7 cellular contexts compared by ENCODE assay signal in genomic region chr22:47361247-47361646, GRCh38.
"Had no signal": no experiment of that assay in that cellular context is flagged by ENCODE, and none has a peak within 500 bp of the region (broad histone marks: within the 10 kb centered on the region; RNA-seq: fewer than 3 reads in every experiment).

No MANE protein-coding gene starts in this region.

- H3K4me2 ChIP-seq: KMS-11 had no signal

- H3K4me1 Mint-ChIP-seq: IgD-negative memory B cell had no signal

- DNase-seq: KBM-7, KG1 had no signal

- H3K27ac ChIP-seq: HL-60, KMS-11 had no signal

- H3K4me3 ChIP-seq: K562 had no signal

- ATAC-seq: K562 had no signal

- FAIRE-seq: HTR-8/SVneo, K562 had no signal

- H3K4me3 Mint-ChIP-seq: IgD-negative memory B cell had no signal

- H3K9ac ChIP-seq: KMS-11 had no signal

- H3K27ac Mint-ChIP-seq: IgD-negative memory B cell had no signal
